Comparison of ENCODE assay signal across 24 cellular contexts in genomic region chr9:73474625-73475024, GRCh38.
DNase-seq lines count a peak whose midpoint lies in the region; ATAC-seq and TF ChIP-seq lines count a peak whose summit lies in the region.
"Had no signal": no experiment of that assay in that cellular context is flagged by ENCODE, and none has a peak within 500 bp of the region (broad histone marks: within the 10 kb centered on the region; RNA-seq: fewer than 3 reads in every experiment).

No MANE protein-coding gene starts in this region.

- peak overlapping the region; percentile 49 for H3K14ac ChIP-seq in neuronal stem cell (ENCODE audit: low read length)

- ATAC-seq in heart left ventricle (peak in 3 of 4 donors; percentile 7 to 55 (median 20)), HG03280 (IDR thresholded peaks at IDR 0.05; ENCODE audit: unreplicated experiment) (no peak)
- ATAC-seq in stimulated activated memory B cell treated with anti-CD40 and anti-IgM and Interleukin-4, amounts not matched to agents 10 μg/mL and 1 μg/mL and 100 μg/mL, for 72 hours = peak; percentile 34
- ATAC-seq: A549, GM12878 had no signal

- no peaks in the 10 kb centered on the region for H3K36me3 Mint-ChIP-seq in stimulated activated memory B cell treated with anti-CD40 and anti-IgM and Interleukin-4, amounts not matched to agents 10 μg/mL and 1 μg/mL and 100 μg/mL, for 72 hours
- H3K36me3 Mint-ChIP-seq: CD14-positive monocyte; CD8-positive, alpha-beta memory T cell had no signal

- no peak overlapping the region for H3K27ac Mint-ChIP-seq in stimulated activated memory B cell treated with anti-CD40 and anti-IgM and Interleukin-4, amounts not matched to agents 10 μg/mL and 1 μg/mL and 100 μg/mL, for 72 hours
- H3K27ac Mint-ChIP-seq: CD14-positive monocyte; CD4-positive, alpha-beta T cell; CD8-positive, alpha-beta memory T cell had no signal

- no peaks in the 10 kb centered on the region for H3K27me3 ChIP-seq in heart left ventricle
- H3K27me3 ChIP-seq in left ventricle myocardium inferior (ENCODE audit: low read depth) = no peaks in the 10 kb centered on the region
- no peaks in the 10 kb centered on the region for H3K27me3 ChIP-seq in neuronal stem cell (ENCODE audit: control insufficient read depth in 3 of 3, insufficient read depth in 3 of 3, low read depth in 1 of 3, low read length in 3 of 3)
- H3K27me3 ChIP-seq: BE2C; BLaER1 treated with 17β-estradiol and CSF1 and Interleukin-3, amounts not matched to agents 10 nM and 100 nM had no signal

- H3K36me3 ChIP-seq in heart left ventricle (peaks cover 0 to 6% (median 0%) of the 10 kb centered on the region in 9 donors), left ventricle myocardium inferior (peaks cover 12% of the 10 kb centered on the region), neuronal stem cell (replicated peaks in 1 of 2; ENCODE audit: control insufficient read depth in 2 of 2, insufficient read depth in 2 of 2, low read length in 2 of 2) (no peaks in the 10 kb centered on the region)
- H3K36me3 ChIP-seq: BE2C; BLaER1 treated with 17β-estradiol and CSF1 and Interleukin-3, amounts not matched to agents 10 nM and 100 nM had no signal

- no peak overlapping the region for H2BK12ac ChIP-seq in neuronal stem cell (ENCODE audit: low read length)

- intact Hi-C loops in heart left ventricle (cut with DNase I) (no loop called here), left ventricle myocardium inferior (cut with micrococcal nuclease) (no loop called here)

- no peaks in the 10 kb centered on the region for H3K4me1 Mint-ChIP-seq in stimulated activated memory B cell treated with anti-CD40 and anti-IgM and Interleukin-4, amounts not matched to agents 10 μg/mL and 1 μg/mL and 100 μg/mL, for 72 hours
- H3K4me1 Mint-ChIP-seq: CD14-positive monocyte; CD8-positive, alpha-beta memory T cell had no signal

- H3K4me2 ChIP-seq in neuronal stem cell (ENCODE audit: insufficient read depth, low read length, poor library complexity, severe bottlenecking) = no peak overlapping the region
- H3K4me2 ChIP-seq: A549; BLaER1 treated with 17β-estradiol and CSF1 and Interleukin-3, amounts not matched to agents 10 nM and 100 nM had no signal

- H2AK5ac ChIP-seq in neuronal stem cell (ENCODE audit: low read depth, low read length) = no peak overlapping the region

- H3K4ac ChIP-seq in neuronal stem cell (ENCODE audit: low read length) = no peak overlapping the region

- no peaks in the 10 kb centered on the region for H3K79me1 ChIP-seq in neuronal stem cell (ENCODE audit: low read depth, low read length)

- no peak overlapping the region for H3K4me3 Mint-ChIP-seq in stimulated activated memory B cell treated with anti-CD40 and anti-IgM and Interleukin-4, amounts not matched to agents 10 μg/mL and 1 μg/mL and 100 μg/mL, for 72 hours
- H3K4me3 Mint-ChIP-seq: CD14-positive monocyte; CD4-positive, alpha-beta T cell; CD8-positive, alpha-beta memory T cell had no signal

- no peak overlapping the region for H4K8ac ChIP-seq in neuronal stem cell (ENCODE audit: low read depth, low read length)

- no peak overlapping the region for H3K23ac ChIP-seq in neuronal stem cell (ENCODE audit: low read depth, low read length, poor library complexity)

- H3K4me3 ChIP-seq in heart left ventricle = no peak overlapping the region
- H3K4me3 ChIP-seq in left ventricle myocardium inferior = no peak overlapping the region
- H3K4me3 ChIP-seq in neuronal stem cell (ENCODE audit: low read length in 2 of 2) = no peak overlapping the region
- H3K4me3 ChIP-seq: A549; BLaER1 treated with 17β-estradiol and CSF1 and Interleukin-3, amounts not matched to agents 10 nM and 100 nM; GM12878; GM23248 had no signal

- peak in 1 of 5 donors; percentile 21 for DNase-seq in heart left ventricle
- no peak for DNase-seq in left ventricle myocardium inferior
- no peak for DNase-seq in neuronal stem cell (ENCODE audit: low spot score)
- DNase-seq in NCI-H2107 treated with DMSO at 0.1 percent for 48 hours (lab: John Stamatoyannopoulos, UW; ENCODE audit: unreplicated experiment) = no peak
- DNase-seq in stimulated activated CD4-positive, alpha-beta T cell treated with anti-CD3 and anti-CD28 coated beads, Interleukin-4, amount 100 ng/mL, for 4 hours = no peak
- DNase-seq: 8988T; ACHN; AML-193; BE2C; CD4-positive, alpha-beta T cell; CD8-positive, alpha-beta memory T cell; DMS 273 treated with DMSO at 0.1 percent for 48 hours; DMS79; EL; GDM1; GM23248; H7; HCEC 1CT had no signal

- no peaks in the 10 kb centered on the region for H3K27me3 Mint-ChIP-seq in stimulated activated memory B cell treated with anti-CD40 and anti-IgM and Interleukin-4, amounts not matched to agents 10 μg/mL and 1 μg/mL and 100 μg/mL, for 72 hours
- H3K27me3 Mint-ChIP-seq: CD4-positive, alpha-beta T cell; CD8-positive, alpha-beta memory T cell had no signal

- H3K18ac ChIP-seq in neuronal stem cell (ENCODE audit: low read length) = peak overlapping the region; percentile 53

- H2AFZ ChIP-seq in neuronal stem cell (ENCODE audit: low read length) = peak overlapping the region; percentile 17
- H2AFZ ChIP-seq: GM23248 had no signal

- no peak overlapping the region for H2BK15ac ChIP-seq in neuronal stem cell (ENCODE audit: low read length)

- H3K27ac ChIP-seq in heart left ventricle = no peak overlapping the region
- H3K27ac ChIP-seq in left ventricle myocardium inferior (replicated peaks) = no peak overlapping the region
- H3K27ac ChIP-seq in neuronal stem cell (replicated peaks; ENCODE audit: low read length) = no peak overlapping the region
- H3K27ac ChIP-seq: A549; BLaER1 treated with 17β-estradiol and CSF1 and Interleukin-3, amounts not matched to agents 10 nM and 100 nM; GM23248 had no signal

- no peak overlapping the region for H3K9ac ChIP-seq in neuronal stem cell (ENCODE audit: low read depth, low read length, poor library complexity)
- H3K9ac ChIP-seq: BLaER1 treated with 17β-estradiol and CSF1 and Interleukin-3, amounts not matched to agents 10 nM and 100 nM; GM23248 had no signal

- no peak for TF ChIP-seq CTCF in heart left ventricle (IDR thresholded peaks at IDR 0.05)
- no peak for TF ChIP-seq CTCF in left ventricle myocardium inferior (IDR thresholded peaks at IDR 0.05; ENCODE audit: borderline replicate concordance)

- H2BK5ac ChIP-seq in neuronal stem cell (ENCODE audit: low read length) = no peak overlapping the region

- no peaks in the 10 kb centered on the region for H3K9me3 Mint-ChIP-seq in stimulated activated memory B cell treated with anti-CD40 and anti-IgM and Interleukin-4, amounts not matched to agents 10 μg/mL and 1 μg/mL and 100 μg/mL, for 72 hours
- H3K9me3 Mint-ChIP-seq: CD4-positive, alpha-beta T cell had no signal

- no peak overlapping the region for H2BK120ac ChIP-seq in neuronal stem cell (ENCODE audit: low read depth, low read length)

- WGBS in heart left ventricle, 4 donors = 85 to 93% (median 92%) methylated on average over 3 to 20 of the region's 20 CpGs
- WGBS in neuronal stem cell (ENCODE audit: extremely low coverage in 2 of 2, insufficient read length in 2 of 2, insufficient replicate concordance in 1 of 2), 2 donors = no CpG with 5 or more reads among the region's 20 CpGs

- no peak for TF ChIP-seq POLR2A in heart left ventricle (IDR thresholded peaks at IDR 0.05)

- H3K4me1 ChIP-seq in heart left ventricle (peaks cover 0 to 10% (median 0%) of the 10 kb centered on the region in 12 donors), left ventricle myocardium inferior (no peaks in the 10 kb centered on the region), neuronal stem cell (ENCODE audit: control insufficient read depth in 2 of 2, insufficient read depth in 1 of 2, low read depth in 1 of 2, low read length in 2 of 2) (no peaks in the 10 kb centered on the region)
- H3K4me1 ChIP-seq: A549, BE2C had no signal

- no peak overlapping the region for H4K91ac ChIP-seq in neuronal stem cell (ENCODE audit: low read depth, low read length, poor library complexity)

- H3K9me3 ChIP-seq in heart left ventricle (peaks cover 0 to 10% (median 0%) of the 10 kb centered on the region in 12 donors), left ventricle myocardium inferior (replicated peaks) (peaks cover 8% of the 10 kb centered on the region), neuronal stem cell (replicated peaks in 1 of 2; ENCODE audit: control insufficient read depth in 2 of 2, insufficient read depth in 1 of 2, low read depth in 1 of 2, low read length in 2 of 2) (peaks cover 1 to 9% of the 10 kb centered on the region in 2 donors)
- H3K9me3 ChIP-seq: A549, BE2C had no signal
